ENCODE assay signal across 31 cellular contexts in genomic region chr11:71081704-71082230, GRCh38.
"Had no signal": no experiment of that assay in that cellular context is flagged by ENCODE, and none has a peak within 500 bp of the region (broad histone marks: within the 10 kb centered on the region; RNA-seq: fewer than 3 reads in every experiment).

No MANE protein-coding gene starts in this region.

- ATAC-seq: Panc1, Right ventricle myocardium inferior, SK-N-SH treated with all-trans-retinoic acid at 6 μM for 48 hours, T-cell had no signal

- H3K4me3 ChIP-seq: MG63, PC-9, SJCRH30, SK-N-MC had no signal

- H3K36me3 ChIP-seq: MG63, SJCRH30 had no signal

- H2AFZ ChIP-seq: PC-9 had no signal

- H3K9me3 ChIP-seq: MG63, SJCRH30 had no signal

- H3K27ac ChIP-seq: PC-9, RWPE1, SJCRH30, SK-N-MC had no signal

- H3K4me1 ChIP-seq: SJCRH30 had no signal

- DNase-seq: Kasumi-1, MG63, NCI-H1048, NCI-H1092 treated with DMSO at 0.1 percent for 48 hours, NCI-H1105 treated with DMSO at 0.1 percent for 48 hours, NCI-H1417, NCI-H1436, NCI-H146, NCI-H1694, NCI-H187, NCI-H1930, NCI-H2029 treated with DMSO at 0.1 percent for 48 hours, NCI-H2081 treated with DMSO at 0.1 percent for 48 hours, NCI-H2107, NCI-H2171, NCI-H226, NCI-H446 treated with DMSO at 0.1 percent for 48 hours, NCI-H510A, NCI-H526, NCI-H69, NCI-H748 treated with DMSO at 0.1 percent for 48 hours, PC-9, SHP77, SIG-M5, SJCRH30, T-cell had no signal

- H3K4me2 ChIP-seq: PC-9 had no signal

- H3K27me3 ChIP-seq: MG63, SJCRH30 had no signal
